8 cellular contexts compared by ENCODE assay signal in the genomic region with DNA sequence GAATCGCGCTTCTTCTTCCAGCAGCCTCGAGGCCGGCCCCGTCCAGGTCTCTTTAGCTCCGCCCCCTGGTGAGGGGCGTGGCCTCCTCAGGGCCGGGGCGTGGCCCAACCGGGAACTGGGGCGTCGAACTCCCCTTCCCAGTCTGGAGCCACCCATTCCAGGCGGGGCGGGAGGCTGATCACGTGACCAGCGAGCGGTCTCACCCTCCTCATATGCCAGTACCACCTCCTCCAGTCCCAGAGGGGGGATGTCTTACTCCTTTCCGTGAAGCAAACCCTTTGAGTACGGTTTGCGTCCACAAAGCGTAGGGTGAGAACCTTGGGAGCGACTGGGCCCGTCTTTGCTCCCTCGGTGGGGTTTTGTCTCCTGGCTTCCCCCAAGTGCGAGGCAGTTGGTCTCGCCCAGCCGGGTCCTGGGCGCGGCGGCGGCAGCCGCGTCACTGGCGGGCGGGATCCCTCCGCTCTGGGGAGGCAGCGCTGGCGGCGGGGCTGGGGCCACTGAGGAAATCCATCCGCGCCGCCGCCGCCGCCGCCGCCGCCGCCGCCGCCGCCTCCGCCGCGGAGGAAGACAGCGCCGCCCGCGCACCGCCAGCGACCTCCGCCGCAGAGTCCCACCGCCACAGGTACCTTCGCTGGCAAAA. TPM values are rescaled to one million over a fixed set of nuclear protein-coding genes. Genes with fewer than 3 reads are reported as not detected.
DNase-seq lines count a peak whose midpoint lies in the region; ATAC-seq and TF ChIP-seq lines count a peak whose summit lies in the region.

TSS of gene GNB2 (plus strand) at position 439 of the 640 bp plus-strand sequence. CDS start 2,526 bp downstream, outside the sequence.

- POLR2A ChIA-PET in AG04449 (lab: Yijun Ruan, JAX) (interaction anchor here (0.6 to 1.0 kb wide), 9 partner anchors 9 to 89 kb away, joined by 3 to 5 read pairs (median 4); partner anchors contain the start of genes FBXO24, LRCH4, MOSPD3 and PCOLCE), WTC11 (lab: Charles Lee) (interaction anchor here (0.6 to 1.0 kb wide), 7 partner anchors 10 to 223 kb away, joined by 3 to 5 read pairs (median 3); partner anchors contain the start of genes FBXO24 and MOSPD3)

- H3K4me1 Mint-ChIP-seq in WTC11, result peaks cover 4% of the 10 kb centered on the region

- H3K27ac Mint-ChIP-seq in WTC11, result peak within 1 kb of the TSS; percentile 92

- peak within 1 kb of the TSS; percentile 88 for H3K4me3 Mint-ChIP-seq in WTC11

- peaks cover 39% of the 10 kb centered on the region for H3K27me3 Mint-ChIP-seq in WTC11 (ENCODE audit: low read depth)

- ATAC-seq in GM18909 (IDR thresholded peaks at IDR 0.05; ENCODE audit: poor library complexity, unreplicated experiment) (peak; percentile 63), HG03175 (IDR thresholded peaks at IDR 0.05; ENCODE audit: unreplicated experiment) (peak; percentile 54), WTC11 (peak; percentile 77)

- DNase-seq in AG04449 (ENCODE audit: low read depth, low spot score) (peak; percentile 96), NCI-H226 (peak; percentile 98), WTC11 (ENCODE audit: low spot score) (peak; percentile 100), cardiac fibroblast (ENCODE audit: low read depth in 2 of 2) (peak; percentile 99 to 100), iPS-NIHi7 (ENCODE audit: extremely low spot score) (peak; percentile 98), smooth muscle cell of the brain vasculature (ENCODE audit: low read depth, low spot score) (peak; percentile 98)

- H3K9me3 Mint-ChIP-seq in WTC11, result no peaks in the 10 kb centered on the region

- CTCF ChIA-PET in AG04449 (lab: Yijun Ruan, JAX), result interaction anchor here (0.5 to 2.2 kb wide), 4 partner anchors 10 to 41 kb away, joined by 3 to 8 read pairs (median 3); no protein-coding TSS in a partner anchor
- CTCF ChIA-PET in WTC11 (lab: Charles Lee), result interaction anchor here (0.7 to 1.6 kb wide), 10 partner anchors 17 to 126 kb away, joined by 3 to 24 read pairs (median 6); partner anchors contain the start of genes ACTL6B, MOSPD3, POP7 and TFR2

- TF ChIP-seq CTCF in AG04449 (IDR thresholded peaks at IDR 0.05; ENCODE audit: insufficient read depth, low read length, missing control alignments), result no peak
- TF ChIP-seq CTCF in WTC11 (IDR thresholded peaks at IDR 0.05), result no peak
- TF ChIP-seq CTCF in cardiac fibroblast (IDR thresholded peaks at IDR 0.05; ENCODE audit: low read depth, low read length), result no peak

- peaks cover 5% of the 10 kb centered on the region for H3K36me3 Mint-ChIP-seq in WTC11

- peak within 1 kb of the TSS; percentile 81 for H3K4me3 ChIP-seq in AG04449 (ENCODE audit: low read depth, low read length)
- peak within 1 kb of the TSS; percentile 95 to 100 for H3K4me3 ChIP-seq in cardiac fibroblast (replicated peaks in 1 of 2; ENCODE audit: low read depth in 2 of 2, low read length in 2 of 2)

TF ChIP-seq in WTC11, 78 proteins besides CTCF, POLR2A, EP300 and RAD21 (continues in another document):
- TF ChIP-seq SMAD4 (CRISPR knock-in tag; IDR thresholded peaks at IDR 0.05) (peak; percentile 64; the same call in 1 of the 2 replicates), E2F1 (CRISPR knock-in tag; IDR thresholded peaks at IDR 0.05) (no peak), FOXK1 (CRISPR knock-in tag; IDR thresholded peaks at IDR 0.05) (peak; percentile 56; the same call in 1 of the 2 replicates), HMGA2 (CRISPR knock-in tag; IDR thresholded peaks at IDR 0.05) (peak; percentile 37; the same call in 1 of the 2 replicates), CREM (CRISPR knock-in tag; IDR thresholded peaks at IDR 0.05) (peak; percentile 75; the same call in 1 of the 2 replicates), ESRRA (CRISPR knock-in tag; IDR thresholded peaks at IDR 0.05; ENCODE audit: borderline replicate concordance) (no peak), USF1 (CRISPR knock-in tag; IDR thresholded peaks at IDR 0.05) (peak; percentile 96), TEAD1 (CRISPR knock-in tag; IDR thresholded peaks at IDR 0.05) (peak; percentile 72), FOXJ3 (CRISPR knock-in tag; IDR thresholded peaks at IDR 0.05; ENCODE audit: borderline replicate concordance) (no peak), E2F5 (CRISPR knock-in tag; IDR thresholded peaks at IDR 0.05) (0 out of 2 replicates have a peak, but pooled peaks have one; percentile 15), SOX15 (CRISPR knock-in tag; IDR thresholded peaks at IDR 0.05) (no peak), MXD4 (CRISPR knock-in tag; IDR thresholded peaks at IDR 0.05; ENCODE audit: borderline replicate concordance) (no peak), USF2 (CRISPR knock-in tag; IDR thresholded peaks at IDR 0.05) (peak; percentile 98), MAX (CRISPR knock-in tag; IDR thresholded peaks at IDR 0.05) (peak; percentile 68; the same call in 1 of the 2 replicates), ATF2 (CRISPR knock-in tag; IDR thresholded peaks at IDR 0.05; ENCODE audit: borderline replicate concordance, low read depth) (no peak), SP1 (CRISPR knock-in tag; conservative IDR thresholded peaks at IDR 0.05) (peak; percentile 93)
- TF ChIP-seq, protein P1, sequence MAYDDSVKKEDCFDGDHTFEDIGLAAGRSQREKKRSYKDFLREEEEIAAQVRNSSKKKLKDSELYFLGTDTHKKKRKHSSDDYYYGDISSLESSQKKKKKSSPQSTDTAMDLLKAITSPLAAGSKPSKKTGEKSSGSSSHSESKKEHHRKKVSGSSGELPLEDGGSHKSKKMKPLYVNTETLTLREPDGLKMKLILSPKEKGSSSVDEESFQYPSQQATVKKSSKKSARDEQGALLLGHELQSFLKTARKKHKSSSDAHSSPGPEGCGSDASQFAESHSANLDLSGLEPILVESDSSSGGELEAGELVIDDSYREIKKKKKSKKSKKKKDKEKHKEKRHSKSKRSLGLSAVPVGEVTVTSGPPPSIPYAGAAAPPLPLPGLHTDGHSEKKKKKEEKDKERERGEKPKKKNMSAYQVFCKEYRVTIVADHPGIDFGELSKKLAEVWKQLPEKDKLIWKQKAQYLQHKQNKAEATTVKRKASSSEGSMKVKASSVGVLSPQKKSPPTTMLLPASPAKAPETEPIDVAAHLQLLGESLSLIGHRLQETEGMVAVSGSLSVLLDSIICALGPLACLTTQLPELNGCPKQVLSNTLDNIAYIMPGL (CRISPR knock-in tag; IDR thresholded peaks at IDR 0.05), result 0 out of 2 replicates have a peak, but pooled peaks have one; percentile 23
- TF ChIP-seq, protein P2, sequence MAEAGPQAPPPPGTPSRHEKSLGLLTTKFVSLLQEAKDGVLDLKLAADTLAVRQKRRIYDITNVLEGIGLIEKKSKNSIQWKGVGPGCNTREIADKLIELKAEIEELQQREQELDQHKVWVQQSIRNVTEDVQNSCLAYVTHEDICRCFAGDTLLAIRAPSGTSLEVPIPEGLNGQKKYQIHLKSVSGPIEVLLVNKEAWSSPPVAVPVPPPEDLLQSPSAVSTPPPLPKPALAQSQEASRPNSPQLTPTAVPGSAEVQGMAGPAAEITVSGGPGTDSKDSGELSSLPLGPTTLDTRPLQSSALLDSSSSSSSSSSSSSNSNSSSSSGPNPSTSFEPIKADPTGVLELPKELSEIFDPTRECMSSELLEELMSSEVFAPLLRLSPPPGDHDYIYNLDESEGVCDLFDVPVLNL (CRISPR knock-in tag; IDR thresholded peaks at IDR 0.05; ENCODE audit: borderline replicate concordance, low read depth), result no peak

RNA-seq across cellular contexts. Expression of gene GNB2, which starts in this region (rescaled TPM):
- 182 to 194 TPM (median 184 TPM) in 3 replicates for total RNA-seq in WTC11 (2021)

Comparison
In these comparisons a context has a peak if more than half of its experiments do, and no peak if none do; other contexts are left out.
1. Peak in every context shown above with its lines: DNase-seq, ATAC-seq and H3K4me3 ChIP-seq.